9 cellular contexts compared by ENCODE assay signal in the genomic region with DNA sequence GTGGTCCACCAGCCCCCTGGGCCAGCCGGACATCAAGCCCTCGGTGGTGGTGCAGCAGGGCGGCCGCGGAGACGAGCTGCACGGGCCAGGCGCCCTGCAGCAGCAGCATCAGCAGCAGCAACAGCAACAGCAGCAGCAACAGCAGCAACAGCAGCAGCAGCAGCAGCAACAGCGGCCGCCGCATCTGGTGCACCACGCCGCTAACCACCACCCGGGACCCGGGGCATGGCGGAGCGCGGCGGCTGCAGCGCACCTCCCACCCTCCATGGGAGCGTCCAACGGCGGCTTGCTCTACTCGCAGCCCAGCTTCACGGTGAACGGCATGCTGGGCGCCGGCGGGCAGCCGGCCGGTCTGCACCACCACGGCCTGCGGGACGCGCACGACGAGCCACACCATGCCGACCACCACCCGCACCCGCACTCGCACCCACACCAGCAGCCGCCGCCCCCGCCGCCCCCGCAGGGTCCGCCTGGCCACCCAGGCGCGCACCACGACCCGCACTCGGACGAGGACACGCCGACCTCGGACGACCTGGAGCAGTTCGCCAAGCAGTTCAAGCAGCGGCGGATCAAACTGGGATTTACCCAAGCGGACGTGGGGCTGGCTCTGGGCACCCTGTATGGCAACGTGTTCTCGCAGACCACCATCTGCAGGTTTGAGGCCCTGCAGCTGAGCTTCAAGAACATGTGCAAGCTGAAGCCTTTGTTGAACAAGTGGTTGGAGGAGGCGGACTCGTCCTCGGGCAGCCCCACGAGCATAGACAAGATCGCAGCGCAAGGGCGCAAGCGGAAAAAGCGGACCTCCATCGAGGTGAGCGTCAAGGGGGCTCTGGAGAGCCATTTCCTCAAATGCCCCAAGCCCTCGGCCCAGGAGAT. TPM values are rescaled to one million over a fixed set of nuclear protein-coding genes. Genes with fewer than 3 reads are reported as not detected.
DNase-seq lines count a peak whose midpoint lies in the region; ATAC-seq and TF ChIP-seq lines count a peak whose summit lies in the region.
"Had no signal": no experiment of that assay in that cellular context is flagged by ENCODE, and none has a peak within 500 bp of the region (broad histone marks: within the 10 kb centered on the region; RNA-seq: fewer than 3 reads in every experiment).

No MANE protein-coding gene starts in this region.

- H3K36me3 ChIP-seq in BLaER1, result no peaks in the 10 kb centered on the region
- peaks cover 0 to 4% of the 10 kb centered on the region in 2 experiments; a peak in 1 of 3 replicates for H3K36me3 ChIP-seq in HEK293 (ENCODE audit: control insufficient read depth in 2 of 2, insufficient read depth in 1 of 2, low read length in 2 of 2)
- no peaks in the 10 kb centered on the region for H3K36me3 ChIP-seq in PC-9 (ENCODE audit: low read depth)

- H3K36me3 Mint-ChIP-seq in activated B cell treated with CpG ODN at 0.5 μM for 24 hours (ENCODE audit: low read depth), result no peaks in the 10 kb centered on the region
- peaks cover 0 to 8% of the 10 kb centered on the region in 2 donors for H3K36me3 Mint-ChIP-seq in naive B cell

- DNase-seq in activated B cell treated with CpG ODN at 0.5 μM for 24 hours (no peak), naive B cell (no peak), AML-193 (lab: John Stamatoyannopoulos, UW) (no peak), PC-9 (no peak)

- H3K9ac ChIP-seq in BLaER1, result no peak overlapping the region

- H3K9me3 Mint-ChIP-seq in activated B cell treated with CpG ODN at 0.5 μM for 24 hours (no peaks in the 10 kb centered on the region), naive B cell (peaks cover 0 to 16% (median 1%) of the 10 kb centered on the region in 7 donors)

- H3K4me3 Mint-ChIP-seq in activated B cell treated with CpG ODN at 0.5 μM for 24 hours (peak overlapping the region; percentile 16), naive B cell (peak overlapping the region in 7 of 8 donors; percentile 68 to 92 (median 74))

- no TSS peak for BruUV-seq in PC-9 (replicated peaks; lab: Mats Ljungman, UMichigan)

- H3K27me3 Mint-ChIP-seq in activated B cell treated with CpG ODN at 0.5 μM for 24 hours (peaks cover 62% of the 10 kb centered on the region), naive B cell (peaks cover 79 to 89% (median 86%) of the 10 kb centered on the region in 3 donors)

- H3K4me1 ChIP-seq in BLaER1, result peaks cover 17% of the 10 kb centered on the region
- H3K4me1 ChIP-seq in HEK293 (ENCODE audit: control insufficient read depth, insufficient read depth, low read length), result no peaks in the 10 kb centered on the region
- H3K4me1 ChIP-seq in PC-9 (replicated peaks; ENCODE audit: insufficient read depth), result 0 out of 2 replicates have a peak, but pooled peaks cover 3% of the 10 kb centered on the region

- peaks cover 91% of the 10 kb centered on the region for H4K20me1 ChIP-seq in BLaER1
- H4K20me1 ChIP-seq in PC-9 (ENCODE audit: insufficient read depth), result no peaks in the 10 kb centered on the region

- H3K27ac ChIP-seq in BLaER1 (no peak overlapping the region), HEK293 (ENCODE audit: extremely low read depth, low read depth, low read length) (peak overlapping the region; percentile 92; the same call in 1 of the 2 replicates), PC-9 (no peak overlapping the region)

- H2AFZ ChIP-seq in PC-9, result no peak overlapping the region

- peaks cover 100% of the 10 kb centered on the region for H3K27me3 ChIP-seq in BLaER1
- H3K27me3 ChIP-seq in PC-9 (ENCODE audit: insufficient read depth, low read depth), result no peaks in the 10 kb centered on the region

- no peaks in the 10 kb centered on the region for H3K79me2 ChIP-seq in PC-9 (ENCODE audit: low read depth)

- no peaks in the 10 kb centered on the region for H3F3A ChIP-seq in PC-9 (ENCODE audit: insufficient read depth, low read depth)

- 0 out of 2 replicates have a peak overlapping the region, but pooled peaks have one; percentile 8 for H3K4me3 ChIP-seq in BLaER1
- peak overlapping the region; percentile 94 for H3K4me3 ChIP-seq in HEK293 (ENCODE audit: low read depth, low read length)
- no peak overlapping the region for H3K4me3 ChIP-seq in PC-9

- no peaks in the 10 kb centered on the region for H3K9me2 ChIP-seq in PC-9 (ENCODE audit: insufficient read depth)

- H3K9me3 ChIP-seq in BLaER1 (peaks cover 9% of the 10 kb centered on the region; the same call in 1 of the 2 replicates), HEK293 (ENCODE audit: control insufficient read depth, insufficient read depth, low read depth, low read length) (no peaks in the 10 kb centered on the region), PC-9 (ENCODE audit: insufficient read depth, low read depth) (no peaks in the 10 kb centered on the region)

- peak overlapping the region; percentile 90 for H3K4me2 ChIP-seq in BLaER1
- no peak overlapping the region for H3K4me2 ChIP-seq in PC-9

- POLR2A ChIA-PET in HEK293 (lab: Yijun Ruan, JAX), result interaction anchor here (0.6 to 1.7 kb wide), 6 partner anchors 10 to 253 kb away, joined by 3 to 8 read pairs (median 4); a partner anchor contains a TSS
- POLR2A ChIA-PET in activated B cell treated with CpG ODN at 0.5 μM for 24 hours (lab: Charles Lee), result no interaction called here
- POLR2A ChIA-PET in PC-9 (lab: Charles Lee; ENCODE audit: unreplicated experiment), result no interaction called here

- H3K27ac Mint-ChIP-seq in activated B cell treated with CpG ODN at 0.5 μM for 24 hours (no peak overlapping the region), naive B cell (peak overlapping the region in 1 of 6 donors; percentile 89)

- H3K4me1 Mint-ChIP-seq in activated B cell treated with CpG ODN at 0.5 μM for 24 hours (peaks cover 47% of the 10 kb centered on the region), naive B cell (peaks cover 41 to 45% (median 43%) of the 10 kb centered on the region in 3 donors)

- intact Hi-C loops in activated B cell treated with CpG ODN at 0.5 μM for 24 hours (cut with micrococcal nuclease), result loop anchor here (2.0 to 10.0 kb wide), 3 partner anchors 111 to 1911 kb away; a partner anchor contains a TSS
- intact Hi-C loops in PC-9 (cut with micrococcal nuclease; ENCODE audit: unreplicated experiment), result no loop called here

- CTCF ChIA-PET in HEK293 (lab: Yijun Ruan, JAX), result interaction anchor here (0.6 to 1.6 kb wide), 3 partner anchors 12 to 296 kb away, joined by 3 read pairs; no protein-coding TSS in a partner anchor
- CTCF ChIA-PET in activated B cell treated with CpG ODN at 0.5 μM for 24 hours (lab: Charles Lee), result no interaction called here
- CTCF ChIA-PET in PC-9 (lab: Charles Lee), result no interaction called here

- TF ChIP-seq CTCF in HEK293 (tag by site-specific recombination; IDR thresholded peaks at IDR 0.05) (no peak), activated B cell treated with CpG ODN at 0.5 μM for 24 hours (IDR thresholded peaks at IDR 0.05) (no peak), PC-9 (conservative IDR thresholded peaks at IDR 0.05) (no peak)

- ATAC-seq in activated B cell treated with CpG ODN at 0.5 μM for 24 hours (ENCODE audit: low read depth) (no peak), naive B cell (ENCODE audit: low read depth in 2 of 2) (no peak), HG02571 (IDR thresholded peaks at IDR 0.05; ENCODE audit: unreplicated experiment) (no peak), GM18517 (IDR thresholded peaks at IDR 0.05; ENCODE audit: unreplicated experiment) (no peak)

TF ChIP-seq in HEK293, 187 proteins besides CTCF, POLR2A, EP300 and RAD21 (continues in another document):
- TF ChIP-seq ZSCAN30 (tag by site-specific recombination; IDR thresholded peaks at IDR 0.05) (peak; percentile 35; the same call in 1 of the 2 replicates), ZNF341 (tag by site-specific recombination; IDR thresholded peaks at IDR 0.05; ENCODE audit: low read depth) (peak; percentile 94), OSR2 (tag by site-specific recombination; IDR thresholded peaks at IDR 0.05) (peak; percentile 70), ZNF621 (tag by site-specific recombination; IDR thresholded peaks at IDR 0.05) (no peak), ZNF133 (tag by site-specific recombination; IDR thresholded peaks at IDR 0.05) (no peak), ZNF626 (tag by site-specific recombination; IDR thresholded peaks at IDR 0.05) (no peak), ZNF596 (tag by site-specific recombination; IDR thresholded peaks at IDR 0.05) (0 out of 2 replicates have a peak, but pooled peaks have one; percentile 11), ZSCAN23 (tag by site-specific recombination; IDR thresholded peaks at IDR 0.05) (no peak), KLF16 (tag by site-specific recombination; IDR thresholded peaks at IDR 0.05) (no peak)
- TF ChIP-seq, protein P1, sequence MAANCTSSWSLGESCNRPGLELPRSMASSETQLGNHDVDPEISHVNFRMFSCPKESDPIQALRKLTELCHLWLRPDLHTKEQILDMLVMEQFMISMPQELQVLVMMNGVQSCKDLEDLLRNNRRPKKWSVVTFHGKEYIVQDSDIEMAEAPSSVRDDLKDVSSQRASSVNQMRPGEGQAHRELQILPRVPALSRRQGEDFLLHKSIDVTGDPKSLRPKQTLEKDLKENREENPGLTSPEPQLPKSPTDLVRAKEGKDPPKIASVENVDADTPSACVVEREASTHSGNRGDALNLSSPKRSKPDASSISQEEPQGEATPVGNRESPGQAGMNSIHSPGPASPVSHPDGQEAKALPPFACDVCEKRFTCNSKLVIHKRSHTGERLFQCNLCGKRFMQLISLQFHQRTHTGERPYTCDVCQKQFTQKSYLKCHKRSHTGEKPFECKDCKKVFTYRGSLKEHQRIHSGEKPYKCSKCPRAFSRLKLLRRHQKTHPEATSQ (tag by site-specific recombination; IDR thresholded peaks at IDR 0.05), result no peak
- TF ChIP-seq, protein P2, sequence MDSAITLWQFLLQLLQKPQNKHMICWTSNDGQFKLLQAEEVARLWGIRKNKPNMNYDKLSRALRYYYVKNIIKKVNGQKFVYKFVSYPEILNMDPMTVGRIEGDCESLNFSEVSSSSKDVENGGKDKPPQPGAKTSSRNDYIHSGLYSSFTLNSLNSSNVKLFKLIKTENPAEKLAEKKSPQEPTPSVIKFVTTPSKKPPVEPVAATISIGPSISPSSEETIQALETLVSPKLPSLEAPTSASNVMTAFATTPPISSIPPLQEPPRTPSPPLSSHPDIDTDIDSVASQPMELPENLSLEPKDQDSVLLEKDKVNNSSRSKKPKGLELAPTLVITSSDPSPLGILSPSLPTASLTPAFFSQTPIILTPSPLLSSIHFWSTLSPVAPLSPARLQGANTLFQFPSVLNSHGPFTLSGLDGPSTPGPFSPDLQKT (IDR thresholded peaks at IDR 0.05; ENCODE audit: borderline replicate concordance, low read depth, low read length), result no peak

RNA-seq across cellular contexts. Expression of a gene that starts 1.0 kb away (rescaled TPM):
- not detected in 2 replicates for total RNA-seq in activated B cell treated with CpG ODN at 0.5 μM for 24 hours
- not detected for polyA plus RNA-seq in naive B cell (ENCODE audit: low read depth in 6 of 6)
- not detected in 2 replicates for total RNA-seq in PC-9 (2021)
- total RNA-seq: bronchial epithelial cell had no signal
